ENCODE assay signal across 8 cellular contexts in genomic region chr18:23135679-23136325, GRCh38. TPM values are rescaled to one million over a fixed set of nuclear protein-coding genes. Genes with fewer than 3 reads are reported as not detected.
DNase-seq lines count a peak whose midpoint lies in the region; ATAC-seq and TF ChIP-seq lines count a peak whose summit lies in the region.

No MANE protein-coding gene starts in this region.

- peaks cover 61% of the 10 kb centered on the region for H3K27me3 Mint-ChIP-seq in CD4-positive, alpha-beta T cell

- peaks cover 23% of the 10 kb centered on the region for H3K4me1 Mint-ChIP-seq in CD4-positive, alpha-beta T cell (ENCODE audit: low read depth)

- no peaks in the 10 kb centered on the region for H3K36me3 ChIP-seq in iPS DF 6.9 (ENCODE audit: control insufficient read depth, insufficient read depth, low read length)

- POLR2A ChIA-PET in CD4-positive, alpha-beta T cell (lab: Charles Lee), result interaction anchor here (1.3 kb wide), 1 partner anchor 86 kb away, joined by 4 read pairs; no protein-coding TSS in a partner anchor

- CTCF ChIA-PET in CD4-positive, alpha-beta T cell (lab: Charles Lee), result no interaction called here

- H3K9me3 Mint-ChIP-seq in CD4-positive, alpha-beta T cell, result no peaks in the 10 kb centered on the region
- no peaks in the 10 kb centered on the region for H3K9me3 Mint-ChIP-seq in activated naive CD4-positive, alpha-beta T cell treated with anti-CD3 and anti-CD28 coated beads, Interleukin-2, amount 50 U/mL, for 72 hours

- H3K27ac Mint-ChIP-seq in CD4-positive, alpha-beta T cell, result no peak overlapping the region
- H3K27ac Mint-ChIP-seq in activated naive CD4-positive, alpha-beta T cell treated with anti-CD3 and anti-CD28 coated beads, Interleukin-2, amount 50 U/mL, for 72 hours, result no peak overlapping the region

- intact Hi-C loops in CD4-positive, alpha-beta T cell (cut with DNase I, micrococcal nuclease), result loop anchor here (10.0 kb wide), 2 partner anchors 61 to 369 kb away; partner anchors contain the start of gene RMC1 (in 1 of the 2)

- H3K27me3 ChIP-seq in CD4-positive, alpha-beta T cell (ENCODE audit: control insufficient read depth, insufficient read depth, low read length), result peaks cover 44% of the 10 kb centered on the region
- H3K27me3 ChIP-seq in iPS DF 6.9 (ENCODE audit: control insufficient read depth, insufficient read depth, low read length), result no peaks in the 10 kb centered on the region; the same call in 1 of the 2 replicates

- TF ChIP-seq CTCF in CD4-positive, alpha-beta T cell (IDR thresholded peaks at IDR 0.05), result no peak

- WGBS in iPS DF 6.9 (ENCODE audit: insufficient coverage, insufficient read length), result no CpG with 5 or more reads among the region's 112 CpGs

- H3K36me3 Mint-ChIP-seq in CD4-positive, alpha-beta T cell (ENCODE audit: low read depth), result no peaks in the 10 kb centered on the region
- H3K36me3 Mint-ChIP-seq in activated naive CD4-positive, alpha-beta T cell treated with anti-CD3 and anti-CD28 coated beads, Interleukin-2, amount 50 U/mL, for 72 hours, result peaks cover 0 to 7% of the 10 kb centered on the region in 2 donors

- H3K4me3 Mint-ChIP-seq in CD4-positive, alpha-beta T cell, result no peak overlapping the region

- H3K9me3 ChIP-seq in CD4-positive, alpha-beta T cell (ENCODE audit: control insufficient read depth, low read length), result no peaks in the 10 kb centered on the region
- H3K9me3 ChIP-seq in iPS DF 6.9 (ENCODE audit: control insufficient read depth, insufficient read depth, low read length), result no peaks in the 10 kb centered on the region

- peak in 4 of 10 experiments; percentile 3 to 26 (median 10) for DNase-seq in CD4-positive, alpha-beta T cell
- peak; percentile 51 for DNase-seq in M059J (ENCODE audit: low read depth)
- peak in 1 of 2 donors; percentile 28 for DNase-seq in activated naive CD4-positive, alpha-beta T cell treated with anti-CD3 and anti-CD28 coated beads, Interleukin-2, amount 50 U/mL, for 72 hours (ENCODE audit: low spot score in 2 of 2)
- no peak for DNase-seq in iPS DF 6.9 (ENCODE audit: low read depth, low spot score)
- DNase-seq in skeletal muscle cell (ENCODE audit: low read depth), result no peak
- DNase-seq in cerebellar cortex (ENCODE audit: low spot score), result no peak
- DNase-seq in NCI-H1048 (lab: John Stamatoyannopoulos, UW), result no peak

- peak; percentile 39 for ATAC-seq in CD4-positive, alpha-beta T cell (ENCODE audit: poor library complexity)
- peak; percentile 37 for ATAC-seq in GM19397 (IDR thresholded peaks at IDR 0.05; ENCODE audit: unreplicated experiment)
- peak; percentile 51 to 60 for ATAC-seq in activated naive CD4-positive, alpha-beta T cell treated with anti-CD3 and anti-CD28 coated beads, Interleukin-2, amount 50 U/mL, for 72 hours

- H3K27ac ChIP-seq in CD4-positive, alpha-beta T cell (ENCODE audit: low read depth, low read length), result no peak overlapping the region
- no peak overlapping the region for H3K27ac ChIP-seq in iPS DF 6.9 (ENCODE audit: low read length)

- peaks cover 5% of the 10 kb centered on the region for H3K4me1 ChIP-seq in iPS DF 6.9 (ENCODE audit: control insufficient read depth, insufficient read depth, low read length)

- peak overlapping the region; percentile 79 for H3K4me3 ChIP-seq in iPS DF 6.9 (ENCODE audit: low read length)
- peak overlapping the region; percentile 56 for H3K4me3 ChIP-seq in skeletal muscle cell (ENCODE audit: low read depth, low read length)

RNA-seq across cellular contexts. Expression of gene CABLES1, which starts 0.5 kb away (rescaled TPM):
- not detected for total RNA-seq in CD4-positive, alpha-beta T cell
- 5.0 and 9.0 TPM in 2 replicates for total RNA-seq in M059J (2014; rRNA removed; shearing (Covaris generic))
- total RNA-seq in activated naive CD4-positive, alpha-beta T cell treated with anti-CD3 and anti-CD28 coated beads, Interleukin-2, amount 50 U/mL, for 72 hours, result 1 to 10 TPM; 5.6 to 6.5 TPM
